1 cellular context compared by ENCODE assay signal in the genomic region with DNA sequence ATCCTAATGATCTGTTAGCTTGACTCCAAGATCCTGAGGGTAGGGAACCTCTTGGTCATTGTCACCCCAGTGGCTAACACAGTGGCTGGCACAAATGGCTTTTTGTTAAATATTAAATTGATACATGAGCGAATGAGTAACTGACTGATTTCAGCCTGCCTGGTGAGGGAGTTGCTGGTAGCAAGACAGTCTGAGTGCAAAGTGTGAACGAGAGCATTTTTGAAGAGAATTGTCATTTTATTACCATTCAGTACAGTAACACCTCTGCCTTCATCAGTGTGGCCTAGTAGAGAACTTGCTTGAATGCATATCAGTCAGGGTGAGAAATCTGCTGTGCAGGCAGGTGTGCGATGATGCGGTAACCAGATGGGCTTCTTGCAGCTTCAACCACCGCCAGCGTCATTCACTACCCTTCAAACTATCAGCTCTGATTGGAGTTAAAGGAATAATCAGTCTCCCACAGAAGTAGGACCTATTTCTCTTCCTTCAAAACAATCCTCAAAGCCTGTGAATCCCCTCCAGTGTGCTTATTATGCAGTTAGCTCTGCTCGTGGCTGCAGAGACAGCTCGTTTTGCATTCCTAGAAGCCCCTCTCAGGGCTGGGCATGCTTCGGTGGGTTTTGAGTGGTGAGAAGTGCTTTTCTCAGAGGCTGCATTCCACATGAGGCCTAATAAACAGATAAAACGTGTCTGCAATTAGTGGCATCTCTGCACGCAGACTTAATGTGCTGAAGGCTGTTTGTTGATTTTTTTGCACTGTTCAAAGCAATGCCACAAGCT.
TF ChIP-seq lines count a peak whose summit lies in the region.

No MANE protein-coding gene starts in this region.

TF ChIP-seq in GM12878, 131 proteins besides CTCF, POLR2A, EP300 and RAD21 (continued from another document):
- TF ChIP-seq, protein P1, sequence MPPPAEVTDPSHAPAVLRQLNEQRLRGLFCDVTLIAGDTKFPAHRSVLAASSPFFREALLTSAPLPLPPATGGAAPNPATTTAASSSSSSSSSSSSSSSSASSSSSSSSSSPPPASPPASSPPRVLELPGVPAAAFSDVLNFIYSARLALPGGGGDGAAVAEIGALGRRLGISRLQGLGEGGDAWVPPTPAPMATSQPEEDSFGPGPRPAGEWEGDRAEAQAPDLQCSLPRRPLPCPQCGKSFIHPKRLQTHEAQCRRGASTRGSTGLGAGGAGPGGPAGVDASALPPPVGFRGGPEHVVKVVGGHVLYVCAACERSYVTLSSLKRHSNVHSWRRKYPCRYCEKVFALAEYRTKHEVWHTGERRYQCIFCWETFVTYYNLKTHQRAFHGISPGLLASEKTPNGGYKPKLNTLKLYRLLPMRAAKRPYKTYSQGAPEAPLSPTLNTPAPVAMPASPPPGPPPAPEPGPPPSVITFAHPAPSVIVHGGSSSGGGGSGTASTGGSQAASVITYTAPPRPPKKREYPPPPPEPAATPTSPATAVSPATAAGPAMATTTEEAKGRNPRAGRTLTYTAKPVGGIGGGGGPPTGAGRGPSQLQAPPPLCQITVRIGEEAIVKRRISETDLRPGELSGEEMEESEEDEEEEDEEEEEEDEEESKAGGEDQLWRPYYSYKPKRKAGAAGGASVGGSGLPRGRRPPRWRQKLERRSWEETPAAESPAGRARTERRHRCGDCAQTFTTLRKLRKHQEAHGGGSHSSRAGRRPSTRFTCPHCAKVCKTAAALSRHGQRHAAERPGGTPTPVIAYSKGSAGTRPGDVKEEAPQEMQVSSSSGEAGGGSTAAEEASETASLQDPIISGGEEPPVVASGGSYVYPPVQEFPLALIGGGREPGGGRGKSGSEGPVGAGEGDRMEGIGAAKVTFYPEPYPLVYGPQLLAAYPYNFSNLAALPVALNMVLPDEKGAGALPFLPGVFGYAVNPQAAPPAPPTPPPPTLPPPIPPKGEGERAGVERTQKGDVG (CRISPR knock-in tag; IDR thresholded peaks at IDR 0.05): no peak
- TF ChIP-seq CHD4 (IDR thresholded peaks at IDR 0.05): no peak
- no peak for TF ChIP-seq CHD1 (IDR thresholded peaks at IDR 0.05; ENCODE audit: low read depth, low read length)
- TF ChIP-seq FOXM1 (IDR thresholded peaks at IDR 0.05; ENCODE audit: low read depth, low read length): no peak
- TF ChIP-seq KAT2A (conservative IDR thresholded peaks at IDR 0.05; ENCODE audit: control insufficient read depth, low read depth, low read length): no peak
- TF ChIP-seq SPI1 (IDR thresholded peaks at IDR 0.05; ENCODE audit: borderline replicate concordance, insufficient read depth, low read depth, low read length): no peak
- TF ChIP-seq FOS (IDR thresholded peaks at IDR 0.05; ENCODE audit: borderline replicate concordance, extremely low read depth, insufficient read length): no peak
